ENCODE assay signal across 25 cellular contexts in genomic region chr12:23115984-23116383, GRCh38.
"Had no signal": no experiment of that assay in that cellular context is flagged by ENCODE, and none has a peak within 500 bp of the region (broad histone marks: within the 10 kb centered on the region; RNA-seq: fewer than 3 reads in every experiment).

No MANE protein-coding gene starts in this region.

- FAIRE-seq: colon, frontal cortex had no signal

- H3K27ac ChIP-seq: colonic mucosa, coronary artery, dorsolateral prefrontal cortex, epithelial cell of prostate, esophagus muscularis mucosa, esophagus squamous epithelium, foreskin keratinocyte, gastrocnemius medialis, gastroesophageal sphincter, heart left ventricle, heart right ventricle had no signal

- H3K27me3 ChIP-seq: colonic mucosa, dorsolateral prefrontal cortex, esophagus muscularis mucosa, esophagus squamous epithelium, foreskin keratinocyte, gastrocnemius medialis, gastroesophageal sphincter, heart left ventricle, heart right ventricle had no signal

- H3K4me3 ChIP-seq: colonic mucosa, coronary artery, dorsolateral prefrontal cortex, esophagus muscularis mucosa, esophagus squamous epithelium, gastrocnemius medialis, gastroesophageal sphincter, heart left ventricle, heart right ventricle had no signal

- DNase-seq: colonic mucosa; cortex of kidney; dermis blood vessel endothelial cell; dorsolateral prefrontal cortex; effector CD4-positive, alpha-beta T cell; effector CD8-positive, alpha-beta T cell; effector memory CD4-positive, alpha-beta T cell; effector memory CD8-positive, alpha-beta T cell; endodermal cell; erythroblast; esophagus squamous epithelium; foreskin fibroblast; foreskin keratinocyte; foreskin melanocyte; gastrocnemius medialis; glutamatergic neuron; head of caudate nucleus; heart left ventricle; heart right ventricle had no signal

- H3K9me3 ChIP-seq: colonic mucosa, esophagus muscularis mucosa, esophagus squamous epithelium, gastrocnemius medialis, gastroesophageal sphincter, heart left ventricle, heart right ventricle had no signal

- H3K4me1 ChIP-seq: colonic mucosa, esophagus muscularis mucosa, esophagus squamous epithelium, gastrocnemius medialis, gastroesophageal sphincter, heart left ventricle, heart right ventricle had no signal

- H3K36me3 ChIP-seq: colonic mucosa, esophagus muscularis mucosa, esophagus squamous epithelium, gastrocnemius medialis, gastroesophageal sphincter, heart left ventricle, heart right ventricle had no signal
